In the genomic region with DNA sequence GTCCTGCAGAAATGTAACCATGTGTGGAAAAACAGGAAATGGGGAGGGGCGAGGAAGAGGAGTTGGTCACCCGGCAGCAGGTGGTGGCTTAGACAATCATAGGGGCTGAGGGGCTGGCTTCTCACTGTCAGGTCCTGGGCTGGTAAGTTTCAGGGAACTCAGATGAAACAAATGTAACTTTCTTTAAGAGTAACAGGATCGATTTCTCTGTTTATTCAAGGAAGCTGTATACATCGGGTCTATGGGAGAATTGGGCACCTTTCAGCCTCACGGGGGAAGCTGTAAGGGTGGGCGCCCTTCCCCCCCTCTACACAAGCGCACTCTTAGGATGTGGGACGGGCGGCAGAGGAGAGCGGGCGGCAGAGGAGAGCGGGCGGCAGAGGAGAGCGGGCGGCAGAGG, we compare ENCODE assay signal across 3 cellular contexts.
TF ChIP-seq lines count a peak whose summit lies in the region.

No MANE protein-coding gene starts in this region.

TF ChIP-seq in SK-N-SH, 30 proteins besides CTCF, POLR2A, EP300 and RAD21 (continued from another document):
- TF ChIP-seq FOSL2 (IDR thresholded peaks at IDR 0.05; ENCODE audit: borderline replicate concordance, low read depth): no peak

TF ChIP-seq in SK-N-SH treated with all-trans-retinoic acid at 6 μM for 48 hours, 23 proteins besides CTCF, POLR2A, EP300 and RAD21 (continued from another document):
- TF ChIP-seq RARB (CRISPR knock-in tag; IDR thresholded peaks at IDR 0.05) (no peak), ZFP30 (CRISPR knock-in tag; IDR thresholded peaks at IDR 0.05) (no peak), SNAI2 (CRISPR knock-in tag; IDR thresholded peaks at IDR 0.05) (no peak), ARNTL (CRISPR knock-in tag; IDR thresholded peaks at IDR 0.05; ENCODE audit: borderline replicate concordance, low read depth) (no peak)
- TF ChIP-seq, protein P1, sequence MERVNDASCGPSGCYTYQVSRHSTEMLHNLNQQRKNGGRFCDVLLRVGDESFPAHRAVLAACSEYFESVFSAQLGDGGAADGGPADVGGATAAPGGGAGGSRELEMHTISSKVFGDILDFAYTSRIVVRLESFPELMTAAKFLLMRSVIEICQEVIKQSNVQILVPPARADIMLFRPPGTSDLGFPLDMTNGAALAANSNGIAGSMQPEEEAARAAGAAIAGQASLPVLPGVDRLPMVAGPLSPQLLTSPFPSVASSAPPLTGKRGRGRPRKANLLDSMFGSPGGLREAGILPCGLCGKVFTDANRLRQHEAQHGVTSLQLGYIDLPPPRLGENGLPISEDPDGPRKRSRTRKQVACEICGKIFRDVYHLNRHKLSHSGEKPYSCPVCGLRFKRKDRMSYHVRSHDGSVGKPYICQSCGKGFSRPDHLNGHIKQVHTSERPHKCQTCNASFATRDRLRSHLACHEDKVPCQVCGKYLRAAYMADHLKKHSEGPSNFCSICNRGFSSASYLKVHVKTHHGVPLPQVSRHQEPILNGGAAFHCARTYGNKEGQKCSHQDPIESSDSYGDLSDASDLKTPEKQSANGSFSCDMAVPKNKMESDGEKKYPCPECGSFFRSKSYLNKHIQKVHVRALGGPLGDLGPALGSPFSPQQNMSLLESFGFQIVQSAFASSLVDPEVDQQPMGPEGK (CRISPR knock-in tag; IDR thresholded peaks at IDR 0.05; ENCODE audit: borderline replicate concordance): no peak

TF ChIP-seq in WTC11, 78 proteins besides CTCF, POLR2A, EP300 and RAD21 (continued from another document):
- TF ChIP-seq, protein P2, sequence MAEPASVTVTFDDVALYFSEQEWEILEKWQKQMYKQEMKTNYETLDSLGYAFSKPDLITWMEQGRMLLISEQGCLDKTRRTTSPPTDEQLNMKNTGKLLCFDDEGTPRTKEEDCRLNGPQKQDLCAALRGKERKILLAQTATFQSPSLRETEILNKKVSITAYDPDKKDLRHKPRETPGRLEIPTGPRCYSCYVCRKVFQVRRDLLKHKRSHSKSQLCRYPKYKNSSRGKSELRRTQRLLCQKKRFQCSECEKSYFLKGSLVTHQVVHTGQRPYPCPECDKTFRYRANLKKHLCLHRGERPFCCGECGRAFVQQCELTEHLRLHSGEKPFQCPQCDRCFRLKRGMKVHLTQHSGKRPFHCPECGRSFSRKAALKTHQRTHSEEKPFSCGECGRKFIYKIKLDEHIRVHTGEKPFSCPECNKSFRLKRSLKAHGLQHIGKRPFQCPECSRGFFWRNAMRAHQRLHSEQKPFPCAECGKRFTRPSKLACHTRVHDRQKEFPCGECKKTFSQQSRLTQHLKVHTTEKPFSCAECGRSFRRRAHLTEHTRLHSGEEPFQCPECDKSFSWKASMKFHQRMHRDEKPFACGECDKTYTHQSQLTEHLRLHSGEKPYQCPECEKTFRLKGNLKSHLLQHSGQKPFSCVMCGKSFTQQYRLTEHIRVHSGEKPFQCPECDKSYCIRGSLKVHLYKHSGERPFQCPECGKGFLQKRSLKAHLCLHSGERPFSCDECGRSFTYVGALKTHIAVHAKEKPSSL (CRISPR knock-in tag; conservative IDR thresholded peaks at IDR 0.05): no peak
- TF ChIP-seq, protein P3, sequence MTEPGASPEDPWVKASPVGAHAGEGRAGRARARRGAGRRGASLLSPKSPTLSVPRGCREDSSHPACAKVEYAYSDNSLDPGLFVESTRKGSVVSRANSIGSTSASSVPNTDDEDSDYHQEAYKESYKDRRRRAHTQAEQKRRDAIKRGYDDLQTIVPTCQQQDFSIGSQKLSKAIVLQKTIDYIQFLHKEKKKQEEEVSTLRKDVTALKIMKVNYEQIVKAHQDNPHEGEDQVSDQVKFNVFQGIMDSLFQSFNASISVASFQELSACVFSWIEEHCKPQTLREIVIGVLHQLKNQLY (CRISPR knock-in tag; IDR thresholded peaks at IDR 0.05): no peak
- no peak for TF ChIP-seq FOXP1 (CRISPR knock-in tag; IDR thresholded peaks at IDR 0.05; ENCODE audit: borderline replicate concordance)
- TF ChIP-seq NFATC4 (CRISPR knock-in tag; IDR thresholded peaks at IDR 0.05): no peak
- TF ChIP-seq PRRX2 (CRISPR knock-in tag; IDR thresholded peaks at IDR 0.05): no peak
- TF ChIP-seq, protein P4, sequence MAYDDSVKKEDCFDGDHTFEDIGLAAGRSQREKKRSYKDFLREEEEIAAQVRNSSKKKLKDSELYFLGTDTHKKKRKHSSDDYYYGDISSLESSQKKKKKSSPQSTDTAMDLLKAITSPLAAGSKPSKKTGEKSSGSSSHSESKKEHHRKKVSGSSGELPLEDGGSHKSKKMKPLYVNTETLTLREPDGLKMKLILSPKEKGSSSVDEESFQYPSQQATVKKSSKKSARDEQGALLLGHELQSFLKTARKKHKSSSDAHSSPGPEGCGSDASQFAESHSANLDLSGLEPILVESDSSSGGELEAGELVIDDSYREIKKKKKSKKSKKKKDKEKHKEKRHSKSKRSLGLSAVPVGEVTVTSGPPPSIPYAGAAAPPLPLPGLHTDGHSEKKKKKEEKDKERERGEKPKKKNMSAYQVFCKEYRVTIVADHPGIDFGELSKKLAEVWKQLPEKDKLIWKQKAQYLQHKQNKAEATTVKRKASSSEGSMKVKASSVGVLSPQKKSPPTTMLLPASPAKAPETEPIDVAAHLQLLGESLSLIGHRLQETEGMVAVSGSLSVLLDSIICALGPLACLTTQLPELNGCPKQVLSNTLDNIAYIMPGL (CRISPR knock-in tag; IDR thresholded peaks at IDR 0.05): no peak
- TF ChIP-seq, protein P5, sequence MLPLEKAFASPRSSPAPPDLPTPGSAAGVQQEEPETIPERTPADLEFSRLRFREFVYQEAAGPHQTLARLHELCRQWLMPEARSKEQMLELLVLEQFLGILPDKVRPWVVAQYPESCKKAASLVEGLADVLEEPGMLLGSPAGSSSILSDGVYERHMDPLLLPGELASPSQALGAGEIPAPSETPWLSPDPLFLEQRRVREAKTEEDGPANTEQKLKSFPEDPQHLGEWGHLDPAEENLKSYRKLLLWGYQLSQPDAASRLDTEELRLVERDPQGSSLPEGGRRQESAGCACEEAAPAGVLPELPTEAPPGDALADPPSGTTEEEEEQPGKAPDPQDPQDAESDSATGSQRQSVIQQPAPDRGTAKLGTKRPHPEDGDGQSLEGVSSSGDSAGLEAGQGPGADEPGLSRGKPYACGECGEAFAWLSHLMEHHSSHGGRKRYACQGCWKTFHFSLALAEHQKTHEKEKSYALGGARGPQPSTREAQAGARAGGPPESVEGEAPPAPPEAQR (CRISPR knock-in tag; IDR thresholded peaks at IDR 0.05): no peak
- TF ChIP-seq, protein P6, sequence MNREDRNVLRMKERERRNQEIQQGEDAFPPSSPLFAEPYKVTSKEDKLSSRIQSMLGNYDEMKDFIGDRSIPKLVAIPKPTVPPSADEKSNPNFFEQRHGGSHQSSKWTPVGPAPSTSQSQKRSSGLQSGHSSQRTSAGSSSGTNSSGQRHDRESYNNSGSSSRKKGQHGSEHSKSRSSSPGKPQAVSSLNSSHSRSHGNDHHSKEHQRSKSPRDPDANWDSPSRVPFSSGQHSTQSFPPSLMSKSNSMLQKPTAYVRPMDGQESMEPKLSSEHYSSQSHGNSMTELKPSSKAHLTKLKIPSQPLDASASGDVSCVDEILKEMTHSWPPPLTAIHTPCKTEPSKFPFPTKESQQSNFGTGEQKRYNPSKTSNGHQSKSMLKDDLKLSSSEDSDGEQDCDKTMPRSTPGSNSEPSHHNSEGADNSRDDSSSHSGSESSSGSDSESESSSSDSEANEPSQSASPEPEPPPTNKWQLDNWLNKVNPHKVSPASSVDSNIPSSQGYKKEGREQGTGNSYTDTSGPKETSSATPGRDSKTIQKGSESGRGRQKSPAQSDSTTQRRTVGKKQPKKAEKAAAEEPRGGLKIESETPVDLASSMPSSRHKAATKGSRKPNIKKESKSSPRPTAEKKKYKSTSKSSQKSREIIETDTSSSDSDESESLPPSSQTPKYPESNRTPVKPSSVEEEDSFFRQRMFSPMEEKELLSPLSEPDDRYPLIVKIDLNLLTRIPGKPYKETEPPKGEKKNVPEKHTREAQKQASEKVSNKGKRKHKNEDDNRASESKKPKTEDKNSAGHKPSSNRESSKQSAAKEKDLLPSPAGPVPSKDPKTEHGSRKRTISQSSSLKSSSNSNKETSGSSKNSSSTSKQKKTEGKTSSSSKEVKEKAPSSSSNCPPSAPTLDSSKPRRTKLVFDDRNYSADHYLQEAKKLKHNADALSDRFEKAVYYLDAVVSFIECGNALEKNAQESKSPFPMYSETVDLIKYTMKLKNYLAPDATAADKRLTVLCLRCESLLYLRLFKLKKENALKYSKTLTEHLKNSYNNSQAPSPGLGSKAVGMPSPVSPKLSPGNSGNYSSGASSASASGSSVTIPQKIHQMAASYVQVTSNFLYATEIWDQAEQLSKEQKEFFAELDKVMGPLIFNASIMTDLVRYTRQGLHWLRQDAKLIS (CRISPR knock-in tag; IDR thresholded peaks at IDR 0.05; ENCODE audit: borderline replicate concordance): no peak
- no peak for TF ChIP-seq JAZF1 (CRISPR knock-in tag; IDR thresholded peaks at IDR 0.05)
- TF ChIP-seq FOXK1 (CRISPR knock-in tag; IDR thresholded peaks at IDR 0.05): no peak
- no peak for TF ChIP-seq KAT7 (CRISPR knock-in tag; IDR thresholded peaks at IDR 0.05; ENCODE audit: borderline replicate concordance)
